13 cellular contexts compared by ENCODE assay signal in the genomic region with DNA sequence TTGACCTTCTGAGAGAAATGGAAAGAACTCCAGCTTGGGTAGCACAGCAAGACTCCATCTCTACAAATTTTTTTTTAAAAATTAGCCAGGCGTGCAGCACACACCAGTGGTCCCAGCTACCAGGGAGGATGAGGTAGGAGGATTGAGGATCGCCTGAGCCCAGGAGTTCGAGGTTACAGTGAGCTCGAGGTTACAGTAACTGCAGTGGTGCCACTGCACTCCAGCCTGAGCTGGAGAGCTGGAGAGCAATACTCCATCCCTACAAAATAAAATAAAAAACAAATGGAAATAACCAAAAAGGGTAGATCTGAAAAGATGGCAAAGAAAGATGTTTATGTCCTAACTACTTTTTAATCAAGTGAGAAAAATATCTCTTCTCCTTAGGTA. TPM values are rescaled to one million over a fixed set of nuclear protein-coding genes. Genes with fewer than 3 reads are reported as not detected.
DNase-seq lines count a peak whose midpoint lies in the region; ATAC-seq, FAIRE-seq and TF ChIP-seq lines count a peak whose summit lies in the region.
"Had no signal": no experiment of that assay in that cellular context is flagged by ENCODE, and none has a peak within 500 bp of the region (broad histone marks: within the 10 kb centered on the region; RNA-seq: fewer than 3 reads in every experiment).

No MANE protein-coding gene starts in this region.

- ATAC-seq in activated CD8-positive, alpha-beta T cell treated with anti-CD3 and anti-CD28 coated beads, Interleukin-2, amount 10 ng/mL, durations not matched to agents 7 days and 5 days, result no peak
- ATAC-seq in HG03097 (IDR thresholded peaks at IDR 0.05; ENCODE audit: low FRiP score, unreplicated experiment) (no peak), aorta (ENCODE audit: low FRiP score) (no peak)

- H3K4me3 Mint-ChIP-seq in HFFc6, result no peak overlapping the region
- H3K4me3 Mint-ChIP-seq in activated CD8-positive, alpha-beta T cell treated with anti-CD3 and anti-CD28 coated beads, Interleukin-2, amount 10 ng/mL, durations not matched to agents 7 days and 5 days, result no peak overlapping the region

- H4K5ac ChIP-seq in mesendoderm (ENCODE audit: low read length), result no peak overlapping the region

- H3K4me1 Mint-ChIP-seq in HFFc6 (ENCODE audit: low read depth), result peaks cover 32% of the 10 kb centered on the region
- peaks cover 37% of the 10 kb centered on the region for H3K4me1 Mint-ChIP-seq in activated CD8-positive, alpha-beta T cell treated with anti-CD3 and anti-CD28 coated beads, Interleukin-2, amount 10 ng/mL, durations not matched to agents 7 days and 5 days (ENCODE audit: low read depth)

- H3K4me3 ChIP-seq in mesendoderm (ENCODE audit: low read length) (no peak overlapping the region), aorta (ENCODE audit: low read length in 2 of 2) (no peak overlapping the region)
- H3K4me3 ChIP-seq: esophagus squamous epithelium had no signal

- no peak for TF ChIP-seq CTCF in HFFc6 (IDR thresholded peaks at IDR 0.05)

- H3K4ac ChIP-seq in mesendoderm (ENCODE audit: low read depth, low read length), result no peak overlapping the region

- peaks cover 59% of the 10 kb centered on the region for H3K79me2 ChIP-seq in mesendoderm (ENCODE audit: control insufficient read depth, insufficient read depth, low read length)

- no CpG with 5 or more reads among the region's 4 CpGs for WGBS in mesendoderm (ENCODE audit: extremely low coverage, insufficient coverage, low lambda C conversion rate)
- WGBS in aorta, 2 donors, result 64 to 67% methylated on average over 4 of the region's 4 CpGs

- no peak for FAIRE-seq in GM12892 (lab: Jason Lieb, UNC)

- H3K27ac ChIP-seq in mesendoderm (ENCODE audit: low read depth, low read length) (no peak overlapping the region), aorta (ENCODE audit: low read depth in 1 of 2, low read length in 2 of 2) (no peak overlapping the region)

- no peak overlapping the region for H3K18ac ChIP-seq in mesendoderm (ENCODE audit: low read length)

- no peak overlapping the region for H2AK5ac ChIP-seq in mesendoderm (ENCODE audit: low read length)

- DNase-seq in ACHN (peak; percentile 8), HFFc6 (no peak), mesendoderm (peak; percentile 13), GM12892 (ENCODE audit: insufficient read length) (no peak), aorta (no peak), cerebellar cortex (ENCODE audit: low spot score) (no peak)
- no peak for DNase-seq in activated CD8-positive, alpha-beta T cell treated with anti-CD3 and anti-CD28 coated beads, Interleukin-2, amount 10 ng/mL, durations not matched to agents 7 days and 5 days
- DNase-seq: activated gamma-delta T cell; esophagus squamous epithelium; GOT3; NCI-H2171 treated with DMSO at 0.1 percent for 48 hours; stimulated activated CD4-positive, alpha-beta T cell treated with anti-CD3 and anti-CD28 coated beads, Interleukin-2, amount 100 ng/mL, for 24 hours had no signal

- no peaks in the 10 kb centered on the region for H3K9me3 ChIP-seq in aorta (ENCODE audit: control insufficient read depth, low read length)
- H3K9me3 ChIP-seq: esophagus squamous epithelium had no signal

- H3K9ac ChIP-seq in mesendoderm (ENCODE audit: low read length), result no peak overlapping the region

- H3K79me1 ChIP-seq in mesendoderm (ENCODE audit: low read length), result peaks cover 8% of the 10 kb centered on the region

- H3K36me3 ChIP-seq in mesendoderm (ENCODE audit: control insufficient read depth, insufficient read depth, low read length), result peaks cover 2% of the 10 kb centered on the region
- H3K36me3 ChIP-seq in aorta (ENCODE audit: control insufficient read depth in 1 of 2, insufficient read depth in 2 of 2, low read length in 1 of 2), result no peaks in the 10 kb centered on the region

- H2BK15ac ChIP-seq in mesendoderm (replicated peaks; ENCODE audit: low read depth), result no peak overlapping the region

- H3K27me3 Mint-ChIP-seq in HFFc6 (ENCODE audit: insufficient read depth), result no peaks in the 10 kb centered on the region
- no peaks in the 10 kb centered on the region for H3K27me3 Mint-ChIP-seq in activated CD8-positive, alpha-beta T cell treated with anti-CD3 and anti-CD28 coated beads, Interleukin-2, amount 10 ng/mL, durations not matched to agents 7 days and 5 days (ENCODE audit: low read depth)

- no peak overlapping the region for H3K56ac ChIP-seq in mesendoderm (ENCODE audit: low read length)

- no peak overlapping the region for H2BK120ac ChIP-seq in mesendoderm (ENCODE audit: low read depth, low read length)

- in situ Hi-C loops in ACHN (cut with HindIII; ENCODE audit: low pct_ligation_motif_present, low pct_unique_long_range_greater_than_20kb, low sequenced_read_pairs), result no loop called here

- no peak overlapping the region for H4K8ac ChIP-seq in mesendoderm (ENCODE audit: low read depth, low read length)

- H3K4me1 ChIP-seq in mesendoderm (ENCODE audit: control insufficient read depth, low read depth, low read length) (no peaks in the 10 kb centered on the region), aorta (ENCODE audit: control insufficient read depth in 1 of 2, insufficient read depth in 2 of 2, low read length in 2 of 2) (peaks cover 0 to 2% of the 10 kb centered on the region in 2 donors)

- no peaks in the 10 kb centered on the region for H3K36me3 Mint-ChIP-seq in HFFc6 (ENCODE audit: low read depth)
- H3K36me3 Mint-ChIP-seq in activated CD8-positive, alpha-beta T cell treated with anti-CD3 and anti-CD28 coated beads, Interleukin-2, amount 10 ng/mL, durations not matched to agents 7 days and 5 days (ENCODE audit: low read depth), result peaks cover 22% of the 10 kb centered on the region

- H2BK5ac ChIP-seq in mesendoderm (ENCODE audit: low read length), result no peak overlapping the region

- H3K9me3 Mint-ChIP-seq in HFFc6, result no peaks in the 10 kb centered on the region
- H3K9me3 Mint-ChIP-seq in activated CD8-positive, alpha-beta T cell treated with anti-CD3 and anti-CD28 coated beads, Interleukin-2, amount 10 ng/mL, durations not matched to agents 7 days and 5 days (ENCODE audit: insufficient read depth), result no peaks in the 10 kb centered on the region

- peak overlapping the region; percentile 42; the same call in 1 of the 2 replicates for H3K27ac Mint-ChIP-seq in HFFc6
- peak overlapping the region; percentile 25 for H3K27ac Mint-ChIP-seq in activated CD8-positive, alpha-beta T cell treated with anti-CD3 and anti-CD28 coated beads, Interleukin-2, amount 10 ng/mL, durations not matched to agents 7 days and 5 days

- intact Hi-C loops in aorta (cut with DNase I), result loop anchor here (5.0 to 10.0 kb wide), 3 partner anchors 90 to 293 kb away; no protein-coding TSS in a partner anchor

- no peak for TF ChIP-seq POLR2A in GM12892 (IDR thresholded peaks at IDR 0.05; ENCODE audit: low read depth, low read length)

- CTCF ChIA-PET in activated CD8-positive, alpha-beta T cell treated with anti-CD3 and anti-CD28 coated beads, Interleukin-2, amount 10 ng/mL, durations not matched to agents 7 days and 5 days (lab: Charles Lee), result interaction anchor here (0.8 to 1.9 kb wide), 30 partner anchors 10 to 409 kb away, joined by 3 to 11 read pairs (median 4); a partner anchor contains a TSS

- POLR2A ChIA-PET in activated CD8-positive, alpha-beta T cell treated with anti-CD3 and anti-CD28 coated beads, Interleukin-2, amount 10 ng/mL, durations not matched to agents 7 days and 5 days (lab: Charles Lee), result interaction anchor here (1.4 kb wide), 1 partner anchor 46 kb away, joined by 4 read pairs; a partner anchor contains a TSS

- H3K23ac ChIP-seq in mesendoderm (ENCODE audit: low read length), result no peak overlapping the region

- no peak overlapping the region for H3K4me2 ChIP-seq in mesendoderm (ENCODE audit: low read length)

- H3K27me3 ChIP-seq in mesendoderm (ENCODE audit: insufficient read depth, low read length, poor library complexity), result no peaks in the 10 kb centered on the region
- no peaks in the 10 kb centered on the region for H3K27me3 ChIP-seq in aorta (ENCODE audit: control insufficient read depth in 1 of 2, insufficient read depth in 2 of 2, low read length in 1 of 2)
- H3K27me3 ChIP-seq: esophagus squamous epithelium had no signal

RNA-seq across cellular contexts. Expression of a gene that starts 14.5 kb away (rescaled TPM):
- total RNA-seq in HFFc6 (2021; fragmentation: NEBNext Ultra II Directional; extraction: Animal tissue kit (Norgen Biotek cat#: 25700)), result 10 to 100 TPM; 34.9 to 40.3 (median 37.9) TPM
- total RNA-seq in activated CD8-positive, alpha-beta T cell treated with anti-CD3 and anti-CD28 coated beads, Interleukin-2, amount 10 ng/mL, durations not matched to agents 7 days and 5 days, result 10 to 100 TPM; 67.7 to 68.5 TPM
- polyA plus RNA-seq in mesendoderm (2013, experiment 1 of 2), result 43.2 TPM
- polyA plus RNA-seq in mesendoderm (2013, experiment 2 of 2), result 38.6 TPM
- 44.2 TPM for polyA plus RNA-seq in GM12892 (2012; ENCODE audit: missing spikeins)
- 100 to 1,000 TPM in 1 of 2 donors, 10 to 100 TPM in 1; 96.0 to 144 TPM for total RNA-seq in aorta
- 10 to 100 TPM; 11.6 to 34.6 TPM for polyA plus RNA-seq in aorta

RNA-seq across cellular contexts. Expression of a gene that starts 45.4 kb away (rescaled TPM):
- total RNA-seq in HFFc6 (2021; fragmentation: NEBNext Ultra II Directional; extraction: Animal tissue kit (Norgen Biotek cat#: 25700)), result 100 to 1,000 TPM; 342 to 409 (median 371) TPM
- 100 to 1,000 TPM; 292 to 303 TPM for total RNA-seq in activated CD8-positive, alpha-beta T cell treated with anti-CD3 and anti-CD28 coated beads, Interleukin-2, amount 10 ng/mL, durations not matched to agents 7 days and 5 days
- 511 TPM for polyA plus RNA-seq in mesendoderm (2013, experiment 1 of 2)
- polyA plus RNA-seq in mesendoderm (2013, experiment 2 of 2), result 518 TPM
- 339 TPM for polyA plus RNA-seq in GM12892 (2012; ENCODE audit: missing spikeins)
- 100 to 1,000 TPM; 174 to 181 TPM for total RNA-seq in aorta
- 100 to 1,000 TPM; 258 to 396 TPM for polyA plus RNA-seq in aorta

Comparison
In these comparisons a context has a peak if more than half of its experiments do, and no peak if none do; other contexts are left out.
1. DNase-seq: peak in ACHN (single experiment) and mesendoderm (single experiment); none in HFFc6 (single experiment), activated CD8-positive, alpha-beta T cell treated with anti-CD3 and anti-CD28 coated beads, Interleukin-2, amount 10 ng/mL, durations not matched to agents 7 days and 5 days (single experiment), GM12892 (single experiment), aorta (0 of 2) and cerebellar cortex (single experiment).